Comparison of ENCODE assay signal across 21 cellular contexts in genomic region chr17:66414528-66415175, GRCh38.
DNase-seq lines count a peak whose midpoint lies in the region; ATAC-seq, FAIRE-seq and TF ChIP-seq lines count a peak whose summit lies in the region.
"Had no signal": no experiment of that assay in that cellular context is flagged by ENCODE, and none has a peak within 500 bp of the region (broad histone marks: within the 10 kb centered on the region; RNA-seq: fewer than 3 reads in every experiment).

No MANE protein-coding gene starts in this region.

- BruUV-seq in HepG2 (replicated peaks; lab: Mats Ljungman, UMichigan): TSS peak; percentile 93

- no peaks in the 10 kb centered on the region for H4K20me1 ChIP-seq in HepG2 (ENCODE audit: insufficient read depth, low read length)

- intact Hi-C loops in CD8-positive, alpha-beta T cell (cut with DNase I, micrococcal nuclease): loop anchor here (5.0 kb wide), 2 partner anchors 32 to 37 kb away; no protein-coding TSS in a partner anchor
- intact Hi-C loops in HepG2 (cut with micrococcal nuclease; ENCODE audit: unreplicated experiment): loop anchor here (2.0 to 5.0 kb wide), 2 partner anchors 110 to 187 kb away; partner anchors contain the start of gene APOH

- peak overlapping the region; percentile 8 for H3K4me3 Mint-ChIP-seq in CD8-positive, alpha-beta T cell
- H3K4me3 Mint-ChIP-seq: B cell, GM23338, WTC11 had no signal

- no peak overlapping the region for H3K18ac ChIP-seq in mesendoderm (ENCODE audit: low read length)

- WGBS in HepG2 (ENCODE audit: low lambda C conversion rate): 80% methylated on average over 4 of the region's 4 CpGs
- WGBS in mesendoderm (ENCODE audit: extremely low coverage, insufficient coverage, low lambda C conversion rate): no CpG with 5 or more reads among the region's 4 CpGs

- TF ChIP-seq CTCF in CD8-positive, alpha-beta T cell (IDR thresholded peaks at IDR 0.05): no peak
- TF ChIP-seq CTCF in Peyer's patch (IDR thresholded peaks at IDR 0.05): no peak
- TF ChIP-seq CTCF in HepG2 (CRISPR knock-in tag; IDR thresholded peaks at IDR 0.05): no peak

- no peaks in the 10 kb centered on the region for H3K27me3 Mint-ChIP-seq in CD8-positive, alpha-beta T cell (ENCODE audit: low read depth)

- H2BK5ac ChIP-seq in mesendoderm (ENCODE audit: low read length): no peak overlapping the region

- H3K27ac ChIP-seq in CD8-positive, alpha-beta T cell (ENCODE audit: low read depth, low read length): no peak overlapping the region
- H3K27ac ChIP-seq in Peyer's patch (peak overlapping the region in 3 of 4 donors; percentile 23 to 43 (median 38)), HepG2 (ENCODE audit: extremely low read length, insufficient read depth, low read length) (peak overlapping the region; percentile 83), mesendoderm (ENCODE audit: low read depth, low read length) (no peak overlapping the region)
- H3K27ac ChIP-seq: brain microvascular endothelial cell, epithelial cell of prostate, thoracic aorta had no signal

- H3K27ac Mint-ChIP-seq in CD8-positive, alpha-beta T cell: peak overlapping the region; percentile 86
- H3K27ac Mint-ChIP-seq: B cell, GM23338, WTC11 had no signal

- POLR2A ChIA-PET in CD8-positive, alpha-beta T cell (lab: Charles Lee): interaction anchor here (0.7 to 2.2 kb wide), 3 partner anchors 11 to 118 kb away, joined by 3 to 9 read pairs (median 4); no protein-coding TSS in a partner anchor
- POLR2A ChIA-PET in HepG2 (lab: Yijun Ruan, JAX): interaction anchor here (0.9 to 2.5 kb wide), 10 partner anchors 11 to 185 kb away, joined by 3 to 17 read pairs (median 4); partner anchors contain the start of gene APOH

- H3K27me3 ChIP-seq in CD8-positive, alpha-beta T cell (ENCODE audit: insufficient read depth, low read length): no peaks in the 10 kb centered on the region
- no peaks in the 10 kb centered on the region for H3K27me3 ChIP-seq in Peyer's patch
- H3K27me3 ChIP-seq in HepG2 (ENCODE audit: control insufficient read depth in 1 of 2, insufficient read depth in 2 of 2, low read length in 2 of 2): no peaks in the 10 kb centered on the region
- no peaks in the 10 kb centered on the region for H3K27me3 ChIP-seq in mesendoderm (ENCODE audit: insufficient read depth, low read length, poor library complexity)
- H3K27me3 ChIP-seq: brain microvascular endothelial cell, MG63 had no signal

- H3K36me3 ChIP-seq in CD8-positive, alpha-beta T cell (ENCODE audit: insufficient read depth, low read length): no peaks in the 10 kb centered on the region
- H3K36me3 ChIP-seq in Peyer's patch: no peaks in the 10 kb centered on the region
- no peaks in the 10 kb centered on the region for H3K36me3 ChIP-seq in HepG2 (replicated peaks in 1 of 2; ENCODE audit: control insufficient read depth in 1 of 2, insufficient read depth in 2 of 2, low read length in 2 of 2)
- no peaks in the 10 kb centered on the region for H3K36me3 ChIP-seq in mesendoderm (ENCODE audit: control insufficient read depth, insufficient read depth, low read length)
- H3K36me3 ChIP-seq: brain microvascular endothelial cell, MG63, thoracic aorta had no signal

- no peak overlapping the region for H2AK5ac ChIP-seq in mesendoderm (ENCODE audit: low read length)

- no peak overlapping the region for H4K8ac ChIP-seq in mesendoderm (ENCODE audit: low read depth, low read length)

- no peaks in the 10 kb centered on the region for H3K9me3 Mint-ChIP-seq in CD8-positive, alpha-beta T cell
- H3K9me3 Mint-ChIP-seq: GM23338, WTC11 had no signal

- ATAC-seq in CD8-positive, alpha-beta T cell: no peak
- no peak for ATAC-seq in HepG2
- ATAC-seq: GM23338, Right ventricle myocardium inferior, WTC11 had no signal

- no peak for FAIRE-seq in HepG2 (lab: Jason Lieb, UNC)

- no peaks in the 10 kb centered on the region for H3K79me1 ChIP-seq in mesendoderm (ENCODE audit: low read length)

- no peak for TF ChIP-seq EP300 in HepG2 (IDR thresholded peaks at IDR 0.05; ENCODE audit: low read depth in 2 of 2, low read length in 2 of 2)
- TF ChIP-seq EP300 in HepG2 (CRISPR knock-in tag; IDR thresholded peaks at IDR 0.05; ENCODE audit: borderline replicate concordance): no peak

- H3K79me2 ChIP-seq in HepG2 (ENCODE audit: insufficient read depth, low read length): peaks cover 54% of the 10 kb centered on the region
- no peaks in the 10 kb centered on the region for H3K79me2 ChIP-seq in mesendoderm (ENCODE audit: control insufficient read depth, insufficient read depth, low read length)

- no peak for TF ChIP-seq RAD21 in HepG2 (CRISPR knock-in tag; IDR thresholded peaks at IDR 0.05)

- H3K4me1 ChIP-seq in CD8-positive, alpha-beta T cell (ENCODE audit: insufficient read depth, low read length): peaks cover 51% of the 10 kb centered on the region
- H3K4me1 ChIP-seq in Peyer's patch (peaks cover 0 to 38% (median 0%) of the 10 kb centered on the region in 4 donors), HepG2 (ENCODE audit: insufficient read depth, low read length) (peaks cover 82% of the 10 kb centered on the region), mesendoderm (ENCODE audit: control insufficient read depth, low read depth, low read length) (no peaks in the 10 kb centered on the region)

- H3K4ac ChIP-seq in mesendoderm (ENCODE audit: low read depth, low read length): no peak overlapping the region

- H3K4me1 Mint-ChIP-seq in CD8-positive, alpha-beta T cell (ENCODE audit: low read depth): peaks cover 60% of the 10 kb centered on the region
- H3K4me1 Mint-ChIP-seq: B cell had no signal

- H3K23ac ChIP-seq in mesendoderm (ENCODE audit: low read length): no peak overlapping the region

- CTCF ChIA-PET in CD8-positive, alpha-beta T cell (lab: Charles Lee): no interaction called here
- CTCF ChIA-PET in HepG2 (lab: Yijun Ruan, JAX; ENCODE audit: low intra/inter-chr PET ratio, low total read pairs): no interaction called here

- no peak overlapping the region for H2BK15ac ChIP-seq in mesendoderm (replicated peaks; ENCODE audit: low read depth)

- no peaks in the 10 kb centered on the region for H3K9me3 ChIP-seq in CD8-positive, alpha-beta T cell (ENCODE audit: low read length)
- no peaks in the 10 kb centered on the region for H3K9me3 ChIP-seq in Peyer's patch
- H3K9me3 ChIP-seq in HepG2 (ENCODE audit: low read length): no peaks in the 10 kb centered on the region
- H3K9me3 ChIP-seq: MG63, thoracic aorta had no signal

- no peak overlapping the region for H2BK120ac ChIP-seq in mesendoderm (ENCODE audit: low read depth, low read length)

- in situ Hi-C loops in HepG2 (cut with HindIII; ENCODE audit: extremely low pct_ligation_motif_present, low pct_unique_long_range_greater_than_20kb): loop anchor here (10.0 kb wide), 1 partner anchor 110 kb away; the partner anchor contains the start of gene PRKCA

- no peak for TF ChIP-seq POLR2A in Peyer's patch (IDR thresholded peaks at IDR 0.05)
- TF ChIP-seq POLR2A in HepG2 (IDR thresholded peaks at IDR 0.05; ENCODE audit: insufficient read depth in 1 of 2, low read depth in 2 of 2, low read length in 2 of 2): no peak

- no peak overlapping the region for H3K4me3 ChIP-seq in CD8-positive, alpha-beta T cell (ENCODE audit: low read depth, low read length)
- no peak overlapping the region for H3K4me3 ChIP-seq in Peyer's patch
- H3K4me3 ChIP-seq in HepG2 (replicated peaks in 1 of 3; ENCODE audit: insufficient read depth in 1 of 3, low read depth in 2 of 3, low read length in 3 of 3): peak overlapping the region in 1 of 3 experiments; percentile 0; a peak in 1 of 6 replicates
- no peak overlapping the region for H3K4me3 ChIP-seq in mesendoderm (ENCODE audit: low read length)
- H3K4me3 ChIP-seq: GM23338, MG63, thoracic aorta had no signal

- H3K4me2 ChIP-seq in HepG2 (ENCODE audit: low read depth, low read length) (peak overlapping the region; percentile 65), mesendoderm (ENCODE audit: low read length) (no peak overlapping the region)
- H3K4me2 ChIP-seq: GM23338 had no signal

- H4K5ac ChIP-seq in mesendoderm (ENCODE audit: low read length): no peak overlapping the region

- no peaks in the 10 kb centered on the region for H3K36me3 Mint-ChIP-seq in CD8-positive, alpha-beta T cell
- H3K36me3 Mint-ChIP-seq: WTC11 had no signal

- H3K56ac ChIP-seq in mesendoderm (ENCODE audit: low read length): no peak overlapping the region

- H3K9ac ChIP-seq in HepG2 (ENCODE audit: insufficient read depth, low read depth, low read length) (peak overlapping the region; percentile 8), mesendoderm (ENCODE audit: low read length) (no peak overlapping the region)

- DNase-seq in CD8-positive, alpha-beta T cell: no peak
- DNase-seq in DMS53 treated with DMSO at 0.1 percent for 48 hours (lab: John Stamatoyannopoulos, UW; ENCODE audit: unreplicated experiment) (peak; percentile 47), Peyer's patch (no peak), HepG2 (ENCODE audit: low spot score) (no peak), mesendoderm (no peak), AG08395 (ENCODE audit: low spot score) (no peak), SHP77 (lab: John Stamatoyannopoulos, UW) (no peak)
- no peak for DNase-seq in activated CD4-positive, CD25-positive, alpha-beta regulatory T cell (lab: John Stamatoyannopoulos, UW)
- DNase-seq: brain microvascular endothelial cell, cortex of kidney, foreskin melanocyte, GF-D8, MG63, NCI-H1694, NCI-H446 had no signal

- H2AFZ ChIP-seq in HepG2 (ENCODE audit: low read length): no peak overlapping the region
- H2AFZ ChIP-seq: GM23338 had no signal

TF ChIP-seq in HepG2, 621 proteins besides CTCF, POLR2A, EP300 and RAD21 (continues in another document):
- TF ChIP-seq ZNF501 (CRISPR knock-in tag; IDR thresholded peaks at IDR 0.05) (no peak), YEATS2 (CRISPR knock-in tag; IDR thresholded peaks at IDR 0.05; ENCODE audit: borderline replicate concordance) (0 out of 2 replicates have a peak, but pooled peaks have one; percentile 11), E2F1 (CRISPR knock-in tag; IDR thresholded peaks at IDR 0.05) (0 out of 2 replicates have a peak, but pooled peaks have one; percentile 33), NCOA1 (CRISPR knock-in tag; IDR thresholded peaks at IDR 0.05) (peak; percentile 11; the same call in 1 of the 2 replicates)

Comparison
In these comparisons a context has a peak if more than half of its experiments do, and no peak if none do; other contexts are left out.
1. H3K27ac ChIP-seq: peak in Peyer's patch (3 of 4) and HepG2 (single experiment); none in CD8-positive, alpha-beta T cell (single experiment) and mesendoderm (single experiment).